ENCODE assay signal across 8 cellular contexts in the genomic region with DNA sequence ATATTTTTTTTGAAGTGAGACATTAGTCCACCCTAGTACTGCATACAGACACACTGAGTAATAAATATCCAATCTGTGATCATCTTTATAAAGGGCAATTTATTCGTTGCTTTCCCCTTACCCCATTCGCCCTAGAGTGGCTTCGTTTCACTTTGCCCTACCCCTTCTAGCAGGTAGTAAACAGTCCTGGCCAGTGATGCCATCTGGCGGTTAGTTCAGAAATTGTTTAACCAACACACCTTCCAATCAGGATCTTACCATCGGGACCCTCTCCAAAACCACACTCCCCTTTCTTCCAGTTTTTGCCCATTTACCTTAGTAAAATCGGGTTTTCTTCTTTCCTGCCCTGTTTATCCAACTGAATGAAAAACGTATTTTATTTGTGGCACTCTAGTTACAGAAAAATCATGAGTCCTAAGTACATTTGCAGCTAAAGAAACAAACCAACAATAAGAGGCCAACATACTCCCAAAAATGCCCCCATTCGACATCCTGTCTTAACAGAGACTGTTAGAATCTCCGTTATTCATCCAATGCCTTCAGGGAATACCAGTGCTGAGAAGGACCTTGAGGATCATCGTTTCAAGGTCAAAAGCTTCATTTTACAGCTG. TPM values are rescaled to one million over a fixed set of nuclear protein-coding genes. Genes with fewer than 3 reads are reported as not detected.
DNase-seq lines count a peak whose midpoint lies in the region; ATAC-seq, FAIRE-seq and TF ChIP-seq lines count a peak whose summit lies in the region.

No MANE protein-coding gene starts in this region.

- peaks cover 10% of the 10 kb centered on the region; the same call in 1 of the 2 replicates for H3K36me3 ChIP-seq in PC-9 (ENCODE audit: low read depth)
- H3K36me3 ChIP-seq in neural progenitor cell: no peaks in the 10 kb centered on the region
- peaks cover 0 to 5% (median 0%) of the 10 kb centered on the region in 5 donors for H3K36me3 ChIP-seq in subcutaneous abdominal adipose tissue (ENCODE audit: control insufficient read depth in 5 of 5, insufficient read depth in 5 of 5, low read length in 5 of 5)

- CTCF ChIA-PET in PC-9 (lab: Charles Lee): no interaction called here

- POLR2A ChIA-PET in PC-9 (lab: Charles Lee; ENCODE audit: unreplicated experiment): no interaction called here

- H3K4me1 Mint-ChIP-seq in IgD-negative memory B cell (peaks cover 23 to 46% (median 33%) of the 10 kb centered on the region in 3 donors), neural progenitor cell (peaks cover 21% of the 10 kb centered on the region)

- BruUV-seq in PC-9 (replicated peaks; lab: Mats Ljungman, UMichigan): no TSS peak

- H3F3A ChIP-seq in PC-9 (ENCODE audit: insufficient read depth, low read depth) (0 out of 2 replicates have a peak, but pooled peaks cover 3% of the 10 kb centered on the region), neural progenitor cell (ENCODE audit: low read depth) (peaks cover 14% of the 10 kb centered on the region)

- TF ChIP-seq CTCF in D721Med (IDR thresholded peaks at IDR 0.05; ENCODE audit: insufficient read depth, missing control alignments) (peak; percentile 77), PC-9 (conservative IDR thresholded peaks at IDR 0.05) (peak; percentile 69), neural progenitor cell (IDR thresholded peaks at IDR 0.05) (peak; percentile 79)

- H3K4me1 ChIP-seq in PC-9 (replicated peaks; ENCODE audit: insufficient read depth): peaks cover 16% of the 10 kb centered on the region
- peaks cover 21% of the 10 kb centered on the region for H3K4me1 ChIP-seq in neural progenitor cell
- peaks cover 2 to 28% (median 27%) of the 10 kb centered on the region in 5 donors for H3K4me1 ChIP-seq in subcutaneous abdominal adipose tissue (ENCODE audit: control insufficient read depth in 5 of 5, insufficient read depth in 5 of 5, low read length in 5 of 5)

- H3K4me3 Mint-ChIP-seq in IgD-negative memory B cell (peak overlapping the region; percentile 59 to 100 (median 70)), neural progenitor cell (peak overlapping the region; percentile 99)

- H3K4me3 ChIP-seq in PC-9 (peak overlapping the region; percentile 81), neural progenitor cell (peak overlapping the region; percentile 61), subcutaneous abdominal adipose tissue (ENCODE audit: low read depth in 1 of 5, low read length in 5 of 5) (peak overlapping the region; percentile 2 to 49 (median 23))

- intact Hi-C loops in PC-9 (cut with micrococcal nuclease; ENCODE audit: unreplicated experiment): loop anchor here (5.0 kb wide), 4 partner anchors 324 to 1474 kb away; a partner anchor contains a TSS

- H3K27ac Mint-ChIP-seq in IgD-negative memory B cell (peak overlapping the region; percentile 63 to 92 (median 86)), neural progenitor cell (no peak overlapping the region)

- FAIRE-seq in D721Med (lab: Jason Lieb, UNC): peak; percentile 63

- no peaks in the 10 kb centered on the region for H3K9me2 ChIP-seq in PC-9 (ENCODE audit: insufficient read depth)

- no peak for DNase-seq in D721Med (ENCODE audit: insufficient read length, low spot score)
- DNase-seq in PC-9: peak; percentile 41 to 42
- DNase-seq in activated T-helper 1 cell treated with anti-CD3 and anti-CD28 coated beads, Interleukin-2, amount 50 U/mL, for 16 hours (ENCODE audit: low read depth in 1 of 2, low spot score in 1 of 2): peak; percentile 33 to 47
- DNase-seq in fibroblast of the conjunctiva (ENCODE audit: low read depth): peak; percentile 72
- peak; percentile 80 for DNase-seq in neural progenitor cell (ENCODE audit: low spot score)

- H4K20me1 ChIP-seq in PC-9 (ENCODE audit: insufficient read depth) (peaks cover 14% of the 10 kb centered on the region), neural progenitor cell (ENCODE audit: low read depth) (peaks cover 59% of the 10 kb centered on the region)

- H3K9ac ChIP-seq in neural progenitor cell (no peak overlapping the region), subcutaneous abdominal adipose tissue (ENCODE audit: low read length in 5 of 5) (peak overlapping the region; percentile 6 to 60 (median 16))

- H3K79me2 ChIP-seq in PC-9 (ENCODE audit: low read depth) (peaks cover 59% of the 10 kb centered on the region), neural progenitor cell (ENCODE audit: low read depth) (peaks cover 65% of the 10 kb centered on the region)

- H3K36me3 Mint-ChIP-seq in IgD-negative memory B cell (peaks cover 3% of the 10 kb centered on the region), neural progenitor cell (peaks cover 40% of the 10 kb centered on the region)

- H3K9me3 ChIP-seq in PC-9 (ENCODE audit: insufficient read depth, low read depth) (no peaks in the 10 kb centered on the region), neural progenitor cell (ENCODE audit: low read depth) (no peaks in the 10 kb centered on the region), subcutaneous abdominal adipose tissue (ENCODE audit: control insufficient read depth in 5 of 5, low read length in 5 of 5) (no peaks in the 10 kb centered on the region)

- 0 out of 2 replicates have a peak overlapping the region, but pooled peaks have one; percentile 23 for H3K27ac ChIP-seq in PC-9
- H3K27ac ChIP-seq in neural progenitor cell: no peak overlapping the region
- H3K27ac ChIP-seq in subcutaneous abdominal adipose tissue (ENCODE audit: low read depth, low read length): no peak overlapping the region

- H3K27me3 Mint-ChIP-seq in IgD-negative memory B cell (no peaks in the 10 kb centered on the region), neural progenitor cell (ENCODE audit: insufficient read depth, low read depth) (peaks cover 2% of the 10 kb centered on the region)

- H2AFZ ChIP-seq in PC-9: 0 out of 2 replicates have a peak overlapping the region, but pooled peaks have one; percentile 48
- H2AFZ ChIP-seq in neural progenitor cell (replicated peaks): no peak overlapping the region

- ATAC-seq in GM21447 (IDR thresholded peaks at IDR 0.05; ENCODE audit: unreplicated experiment): peak; percentile 40

- H3K27me3 ChIP-seq in PC-9 (ENCODE audit: insufficient read depth, low read depth): no peaks in the 10 kb centered on the region
- peaks cover 25% of the 10 kb centered on the region for H3K27me3 ChIP-seq in neural progenitor cell
- no peaks in the 10 kb centered on the region for H3K27me3 ChIP-seq in subcutaneous abdominal adipose tissue (ENCODE audit: control insufficient read depth in 5 of 5, insufficient read depth in 4 of 5, low read length in 5 of 5)

- no peaks in the 10 kb centered on the region for H3K9me3 Mint-ChIP-seq in IgD-negative memory B cell
- H3K9me3 Mint-ChIP-seq in neural progenitor cell: peaks cover 21% of the 10 kb centered on the region

- H3K4me2 ChIP-seq in PC-9: peak overlapping the region; percentile 90
- peak overlapping the region; percentile 84 for H3K4me2 ChIP-seq in neural progenitor cell

RNA-seq across cellular contexts. Expression of a gene that starts 2.2 kb away (rescaled TPM):
- polyA plus RNA-seq in IgD-negative memory B cell: 102 TPM
- total RNA-seq in PC-9 (2021): 69.1 and 74.5 TPM in 2 replicates
- total RNA-seq in neural progenitor cell (ENCODE audit: low replicate concordance): 178 and 237 TPM in 2 replicates

Comparison
In these comparisons a context has a peak if more than half of its experiments do, and no peak if none do; other contexts are left out.
1. H3K4me3 ChIP-seq: peak in every context shown above with its lines; median percentile 81 in PC-9; 61 in neural progenitor cell; 23 in subcutaneous abdominal adipose tissue.